In genomic region chr6:12725263-12725662, GRCh38 we compare ENCODE assay signal across 8 cellular contexts. TPM values are rescaled to one million over a fixed set of nuclear protein-coding genes. Genes with fewer than 3 reads are reported as not detected.
"Had no signal": no experiment of that assay in that cellular context is flagged by ENCODE, and none has a peak within 500 bp of the region (broad histone marks: within the 10 kb centered on the region; RNA-seq: fewer than 3 reads in every experiment).

No MANE protein-coding gene starts in this region.

- H3K27me3 Mint-ChIP-seq: IgD-negative memory B cell had no signal

- H3K4me3 Mint-ChIP-seq: HFFc6, IgD-negative memory B cell had no signal

- H3K4me3 ChIP-seq: HAP-1 had no signal

- H3K4me1 Mint-ChIP-seq: IgD-negative memory B cell had no signal

- H3K27ac ChIP-seq: HL-60 had no signal

- H3K9me3 ChIP-seq: HAP-1 had no signal

- H3K36me3 Mint-ChIP-seq: IgD-negative memory B cell had no signal

- DNase-seq: GOT3, H7, HFFc6 had no signal

- H3K27ac Mint-ChIP-seq: HFFc6, IgD-negative memory B cell had no signal

- H3K9me3 Mint-ChIP-seq: HFFc6 had no signal

- H3K4me1 ChIP-seq: HAP-1 had no signal

- ATAC-seq: HCT116, HepG2 had no signal

- H3K36me3 ChIP-seq: HAP-1 had no signal

RNA-seq across cellular contexts. Expression of gene PHACTR1, which starts 8.7 kb away (rescaled TPM):
- polyA plus RNA-seq: HepG2 had no signal
